In the genomic region with DNA sequence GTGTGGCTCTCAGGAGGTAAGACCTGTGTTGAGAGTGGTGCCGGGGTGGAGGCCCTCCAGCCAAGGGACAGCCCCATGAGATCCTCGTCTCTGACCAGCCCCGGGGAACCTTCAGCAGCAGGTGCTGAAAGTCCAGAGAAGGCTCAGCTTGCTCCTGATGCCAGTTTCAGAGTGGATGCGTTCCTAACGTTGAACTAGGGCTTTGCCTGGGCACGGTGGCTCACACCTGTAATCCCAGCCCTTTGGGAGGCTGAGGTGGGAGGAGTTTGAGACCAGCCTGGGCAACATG, we compare ENCODE assay signal across 17 cellular contexts. TPM values are rescaled to one million over a fixed set of nuclear protein-coding genes. Genes with fewer than 3 reads are reported as not detected.
DNase-seq lines count a peak whose midpoint lies in the region; ATAC-seq and TF ChIP-seq lines count a peak whose summit lies in the region.
"Had no signal": no experiment of that assay in that cellular context is flagged by ENCODE, and none has a peak within 500 bp of the region (broad histone marks: within the 10 kb centered on the region; RNA-seq: fewer than 3 reads in every experiment).

No MANE protein-coding gene starts in this region.

- no peak for ATAC-seq in SK-N-SH treated with all-trans-retinoic acid at 6 μM for 48 hours
- ATAC-seq in left lobe of liver: no peak
- ATAC-seq: activated CD8-positive, alpha-beta T cell treated with anti-CD3 and anti-CD28 coated beads for 36 hours had no signal

- H3K4me1 ChIP-seq in SK-N-SH (ENCODE audit: control insufficient read depth in 1 of 2, insufficient read depth in 2 of 2, low read depth in 1 of 2, low read length in 1 of 2) (peaks cover 0 to 12% of the 10 kb centered on the region in 2 experiments; a peak in 2 of 4 replicates), mucosa of rectum (ENCODE audit: control insufficient read depth in 2 of 2, insufficient read depth in 2 of 2, low read length in 2 of 2) (peaks cover 17 to 51% of the 10 kb centered on the region in 2 donors)

- no peak overlapping the region for H3K9ac ChIP-seq in SK-N-SH
- H3K9ac ChIP-seq in mucosa of rectum (ENCODE audit: low read depth in 1 of 2, low read length in 2 of 2): peak overlapping the region; percentile 14 to 42

- TF ChIP-seq EP300 in SK-N-SH (IDR thresholded peaks at IDR 0.05; ENCODE audit: borderline replicate concordance in 1 of 2, low read depth in 1 of 2, low read length in 1 of 2): no peak

- H3K4me2 ChIP-seq in SK-N-SH: peak overlapping the region; percentile 72

- H3K27ac ChIP-seq in SK-N-SH (ENCODE audit: low read depth in 2 of 2, low read length in 1 of 2) (peak overlapping the region in 1 of 2 experiments; percentile 90; a peak in 2 of 4 replicates), epithelial cell of prostate (peak overlapping the region; percentile 99), mucosa of rectum (ENCODE audit: low read depth in 2 of 2, low read length in 2 of 2) (peak overlapping the region; percentile 88 to 91)
- H3K27ac ChIP-seq: thoracic aorta had no signal

- no peak for TF ChIP-seq RAD21 in SK-N-SH (IDR thresholded peaks at IDR 0.05; ENCODE audit: low read length)

- H3K9me3 ChIP-seq in SK-N-SH (no peaks in the 10 kb centered on the region), mucosa of rectum (ENCODE audit: control insufficient read depth in 2 of 2, low read length in 2 of 2) (no peaks in the 10 kb centered on the region)
- H3K9me3 ChIP-seq: thoracic aorta had no signal

- H3K9me2 ChIP-seq in SK-N-SH: no peaks in the 10 kb centered on the region

- H3K79me2 ChIP-seq in SK-N-SH (ENCODE audit: insufficient read depth): no peaks in the 10 kb centered on the region

- no peaks in the 10 kb centered on the region for H4K20me1 ChIP-seq in SK-N-SH (ENCODE audit: insufficient read depth)

- 74% methylated on average over 6 of the region's 6 CpGs for WGBS in SK-N-SH (ENCODE audit: low lambda C conversion rate)

- CTCF ChIA-PET in SK-N-SH (lab: Yijun Ruan, JAX): interaction anchor here (2.0 kb wide), 1 partner anchor 46 kb away, joined by 6 read pairs; the partner anchor contains the start of gene BAIAP2L1

- H3F3A ChIP-seq in SK-N-SH (replicated peaks; ENCODE audit: insufficient read depth): peaks cover 25% of the 10 kb centered on the region

- H3K4me3 ChIP-seq in SK-N-SH (ENCODE audit: low read depth in 2 of 2, low read length in 1 of 2) (no peak overlapping the region), mucosa of rectum (ENCODE audit: low read length in 2 of 2) (no peak overlapping the region)
- H3K4me3 ChIP-seq: thoracic aorta had no signal

- POLR2A ChIA-PET in SK-N-SH (lab: Yijun Ruan, JAX): no interaction called here

- no peak for TF ChIP-seq CTCF in SK-N-SH (IDR thresholded peaks at IDR 0.05)

- H2AFZ ChIP-seq in SK-N-SH (ENCODE audit: low read depth): peak overlapping the region; percentile 81; the same call in 1 of the 2 replicates

- H3K36me3 ChIP-seq in SK-N-SH (replicated peaks in 1 of 2; ENCODE audit: control insufficient read depth in 1 of 2, insufficient read depth in 2 of 2, low read length in 1 of 2) (no peaks in the 10 kb centered on the region), mucosa of rectum (ENCODE audit: control insufficient read depth in 2 of 2, insufficient read depth in 2 of 2, low read length in 2 of 2) (no peaks in the 10 kb centered on the region)
- H3K36me3 ChIP-seq: thoracic aorta had no signal

- H3K27me3 ChIP-seq in SK-N-SH (ENCODE audit: insufficient read depth): no peaks in the 10 kb centered on the region
- H3K27me3 ChIP-seq in mucosa of rectum (ENCODE audit: control insufficient read depth in 2 of 2, insufficient read depth in 2 of 2, low read length in 2 of 2): no peaks in the 10 kb centered on the region

- DNase-seq in SK-N-SH (no peak), epithelial cell of prostate (ENCODE audit: low read depth, low spot score) (no peak), NCI-H510A treated with DMSO at 0.1 percent for 48 hours (lab: John Stamatoyannopoulos, UW) (no peak), COLO829 (ENCODE audit: low spot score) (no peak), DMS153 (lab: John Stamatoyannopoulos, UW) (no peak), left lobe of liver (ENCODE audit: low spot score) (no peak)
- DNase-seq: 8988T; activated CD8-positive, alpha-beta T cell treated with anti-CD3 and anti-CD28 coated beads for 36 hours; activated naive CD4-positive, alpha-beta T cell treated with anti-CD3 and anti-CD28 coated beads, Interleukin-2, amount 10 ng/mL, durations not matched to agents 7 days and 5 days; activated T-cell treated with anti-CD3 and anti-CD28 coated beads, Interleukin-2, amount 50 U/mL, for 24 hours; NCI-H1417; NCI-H2107; NCI-H524 treated with DMSO at 0.1 percent for 48 hours; stimulated activated CD4-positive, alpha-beta T cell treated with anti-CD3 and anti-CD28 coated beads, Interleukin-15, amount 100 ng/mL, for 24 hours had no signal

TF ChIP-seq in SK-N-SH, 30 proteins besides CTCF, POLR2A, EP300 and RAD21:
- TF ChIP-seq, protein P1, sequence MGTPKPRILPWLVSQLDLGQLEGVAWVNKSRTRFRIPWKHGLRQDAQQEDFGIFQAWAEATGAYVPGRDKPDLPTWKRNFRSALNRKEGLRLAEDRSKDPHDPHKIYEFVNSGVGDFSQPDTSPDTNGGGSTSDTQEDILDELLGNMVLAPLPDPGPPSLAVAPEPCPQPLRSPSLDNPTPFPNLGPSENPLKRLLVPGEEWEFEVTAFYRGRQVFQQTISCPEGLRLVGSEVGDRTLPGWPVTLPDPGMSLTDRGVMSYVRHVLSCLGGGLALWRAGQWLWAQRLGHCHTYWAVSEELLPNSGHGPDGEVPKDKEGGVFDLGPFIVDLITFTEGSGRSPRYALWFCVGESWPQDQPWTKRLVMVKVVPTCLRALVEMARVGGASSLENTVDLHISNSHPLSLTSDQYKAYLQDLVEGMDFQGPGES (IDR thresholded peaks at IDR 0.05; ENCODE audit: low read depth, low read length): no peak
- TF ChIP-seq JUND (IDR thresholded peaks at IDR 0.05) (no peak), POLR2AphosphoS5 (IDR thresholded peaks at IDR 0.05; ENCODE audit: low read depth, low read length) (no peak), YY1 (IDR thresholded peaks at IDR 0.05; ENCODE audit: low read depth) (no peak), FOXJ3 (CRISPR knock-in tag; IDR thresholded peaks at IDR 0.05) (no peak), SIN3A (IDR thresholded peaks at IDR 0.05; ENCODE audit: borderline replicate concordance, low read depth, low read length) (no peak), MAX (IDR thresholded peaks at IDR 0.05; ENCODE audit: low read depth) (no peak), TEAD4 (IDR thresholded peaks at IDR 0.05; ENCODE audit: borderline replicate concordance, insufficient read depth) (no peak)

TF ChIP-seq in SK-N-SH treated with all-trans-retinoic acid at 6 μM for 48 hours, 23 proteins besides CTCF, POLR2A, EP300 and RAD21:
- no peak for TF ChIP-seq ISL1 (CRISPR knock-in tag; IDR thresholded peaks at IDR 0.05)
- TF ChIP-seq TOX (CRISPR knock-in tag; IDR thresholded peaks at IDR 0.05; ENCODE audit: borderline replicate concordance): no peak
- no peak for TF ChIP-seq BACH2 (CRISPR knock-in tag; IDR thresholded peaks at IDR 0.05; ENCODE audit: borderline replicate concordance)
- no peak for TF ChIP-seq SNAI2 (CRISPR knock-in tag; IDR thresholded peaks at IDR 0.05)
- TF ChIP-seq ZFP30 (CRISPR knock-in tag; IDR thresholded peaks at IDR 0.05): no peak
- no peak for TF ChIP-seq ESRRG (CRISPR knock-in tag; IDR thresholded peaks at IDR 0.05)
- no peak for TF ChIP-seq GLIS3 (CRISPR knock-in tag; IDR thresholded peaks at IDR 0.05)
- no peak for TF ChIP-seq ZC3H10 (CRISPR knock-in tag; IDR thresholded peaks at IDR 0.05)
- TF ChIP-seq PPARA (CRISPR knock-in tag; IDR thresholded peaks at IDR 0.05; ENCODE audit: borderline replicate concordance): no peak

RNA-seq across cellular contexts. Expression of gene BAIAP2L1, which starts 45.7 kb away (rescaled TPM):
- 8.7 and 8.8 TPM in 2 replicates for polyA plus RNA-seq in SK-N-SH (2012; rRNA removed)
- 7.6 and 7.8 TPM in 2 replicates for polyA plus RNA-seq in SK-N-SH (2012; cell fraction: cytosol; rRNA removed)
- polyA plus RNA-seq in SK-N-SH (2012; cell fraction: nucleus; rRNA removed): 13.6 and 15.9 TPM in 2 replicates
- total RNA-seq in left lobe of liver: 12.9 TPM
